In the genomic region with DNA sequence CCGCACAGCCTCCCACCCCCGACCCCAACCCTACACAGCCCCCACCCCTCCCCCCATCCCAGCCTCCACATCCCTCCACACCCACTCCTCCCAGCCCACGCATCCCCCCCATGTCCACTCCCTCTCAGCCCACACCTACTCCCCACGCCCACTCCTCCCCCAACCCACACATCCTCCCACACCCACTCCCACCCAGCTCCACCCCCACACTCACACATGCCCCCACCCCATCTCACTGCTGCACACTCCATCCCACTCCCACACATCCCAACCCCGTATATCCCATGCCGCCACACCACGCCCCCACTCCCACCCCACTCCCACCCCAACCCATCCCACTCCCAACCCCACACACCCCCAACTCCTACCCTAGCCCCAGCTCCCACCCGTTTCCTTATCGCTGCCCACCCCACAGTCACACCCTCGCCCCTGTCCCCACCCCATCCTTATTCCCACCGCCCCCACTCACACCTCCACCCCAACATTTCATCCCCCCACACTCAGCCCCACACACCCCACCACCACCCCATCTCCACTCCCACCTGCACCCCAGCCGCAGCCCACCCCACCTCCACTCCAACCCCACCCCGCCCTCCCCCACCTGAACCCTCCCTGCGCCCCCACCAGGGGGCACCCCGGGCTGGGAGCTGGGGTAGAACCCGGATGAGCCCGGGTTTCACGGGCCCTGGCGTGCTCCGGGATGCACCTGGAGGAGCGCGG, we compare ENCODE assay signal across 16 cellular contexts. TPM values are rescaled to one million over a fixed set of nuclear protein-coding genes. Genes with fewer than 3 reads are reported as not detected.
"Had no signal": no experiment of that assay in that cellular context is flagged by ENCODE, and none has a peak within 500 bp of the region (broad histone marks: within the 10 kb centered on the region; RNA-seq: fewer than 3 reads in every experiment).

No MANE protein-coding gene starts in this region.

- H3K4me1 Mint-ChIP-seq: activated B cell treated with CpG ODN at 0.5 μM for 24 hours; activated T-helper 17 cell treated with anti-CD3 and anti-CD28 coated beads, Interleukin-2, amount 50 U/mL, for 72 hours; memory B cell had no signal

- H3K9me3 Mint-ChIP-seq: activated CD4-positive, alpha-beta T cell treated with anti-CD3 and anti-CD28 coated beads, Interleukin-2, amount 10 ng/mL, durations not matched to agents 24 days and 14 days; activated naive CD4-positive, alpha-beta T cell treated with anti-CD3 and anti-CD28 coated beads for 36 hours; activated T-helper 17 cell treated with anti-CD3 and anti-CD28 coated beads, Interleukin-2, amount 50 U/mL, for 72 hours; memory B cell; natural killer cell; T-helper 1 cell treated with Interleukin-12 subunit alpha and Interleukin-12 subunit beta and Interleukin-4 antibody, amounts not matched to agents 30 μg/mL and 1 μg/mL, for 36 hours had no signal

- H3K27me3 Mint-ChIP-seq: activated B cell treated with CpG ODN at 0.5 μM for 24 hours; activated T-helper 17 cell treated with anti-CD3 and anti-CD28 coated beads, Interleukin-2, amount 50 U/mL, for 72 hours; memory B cell had no signal

- H3K27ac Mint-ChIP-seq: activated B cell treated with CpG ODN at 0.5 μM for 24 hours; activated CD4-positive, alpha-beta T cell treated with anti-CD3 and anti-CD28 coated beads, Interleukin-2, amount 10 ng/mL, durations not matched to agents 24 days and 14 days; activated naive CD4-positive, alpha-beta T cell treated with anti-CD3 and anti-CD28 coated beads for 36 hours; activated T-helper 17 cell treated with anti-CD3 and anti-CD28 coated beads, Interleukin-2, amount 50 U/mL, for 72 hours; memory B cell; natural killer cell; progenitor cell of endocrine pancreas; T-helper 1 cell treated with Interleukin-12 subunit alpha and Interleukin-12 subunit beta and Interleukin-4 antibody, amounts not matched to agents 30 μg/mL and 1 μg/mL, for 36 hours had no signal

- DNase-seq: activated B cell treated with CpG ODN at 0.5 μM for 24 hours; activated CD4-positive, alpha-beta T cell treated with anti-CD3 and anti-CD28 coated beads, Interleukin-2, amount 10 ng/mL, durations not matched to agents 24 days and 14 days; activated CD8-positive, alpha-beta memory T cell treated with anti-CD3 and anti-CD28 coated beads for 24 hours; activated naive CD4-positive, alpha-beta T cell treated with anti-CD3 and anti-CD28 coated beads for 36 hours; foreskin keratinocyte; heart left ventricle; islet precursor cell; left ventricle myocardium inferior; natural killer cell; transverse colon had no signal

- ATAC-seq: activated T-helper 17 cell treated with anti-CD3 and anti-CD28 coated beads, Interleukin-2, amount 50 U/mL, for 72 hours; foreskin keratinocyte; natural killer cell had no signal

- H3K4me3 Mint-ChIP-seq: activated B cell treated with CpG ODN at 0.5 μM for 24 hours; activated CD4-positive, alpha-beta T cell treated with anti-CD3 and anti-CD28 coated beads, Interleukin-2, amount 10 ng/mL, durations not matched to agents 24 days and 14 days; activated naive CD4-positive, alpha-beta T cell treated with anti-CD3 and anti-CD28 coated beads for 36 hours; activated T-helper 17 cell treated with anti-CD3 and anti-CD28 coated beads, Interleukin-2, amount 50 U/mL, for 72 hours; memory B cell; natural killer cell; T-helper 1 cell treated with Interleukin-12 subunit alpha and Interleukin-12 subunit beta and Interleukin-4 antibody, amounts not matched to agents 30 μg/mL and 1 μg/mL, for 36 hours had no signal

RNA-seq across cellular contexts. Expression of gene TDRD12, which starts 0.8 kb away (rescaled TPM):
- total RNA-seq: astrocyte, left ventricle myocardium inferior had no signal

RNA-seq across cellular contexts. Expression of gene RGS9BP, which starts 44.7 kb away (rescaled TPM):
- total RNA-seq: activated B cell treated with CpG ODN at 0.5 μM for 24 hours, smooth muscle cell had no signal
